ENCODE assay signal across 1 cellular context in the genomic region with DNA sequence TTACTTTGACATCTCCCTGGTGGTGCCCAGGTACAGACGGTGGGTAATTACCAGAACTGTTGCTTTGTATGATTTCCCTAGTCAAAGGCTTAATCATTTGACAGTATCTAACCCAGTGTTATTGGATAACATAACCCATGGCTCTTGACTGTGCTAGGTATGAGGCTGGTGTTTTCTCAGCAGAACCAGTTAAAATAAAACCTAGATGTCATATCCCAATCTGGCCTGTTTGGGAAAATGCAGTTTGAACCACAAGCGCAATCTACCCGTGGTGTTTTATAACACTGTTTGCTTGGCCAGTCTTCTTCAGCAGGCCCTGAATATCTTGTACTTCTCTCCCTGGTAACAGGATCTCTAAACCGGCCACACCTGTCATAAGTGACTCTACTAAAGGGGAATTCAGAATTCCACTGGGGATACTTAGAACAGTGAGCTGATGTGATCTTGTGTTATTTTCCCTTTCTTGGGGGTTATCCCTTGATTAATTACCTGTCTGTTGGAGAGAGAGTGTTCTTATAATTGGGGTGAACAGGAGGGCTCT.
TF ChIP-seq lines count a peak whose summit lies in the region.

No MANE protein-coding gene starts in this region.

TF ChIP-seq in K562, 482 proteins besides CTCF, POLR2A, EP300 and RAD21:
- TF ChIP-seq NFATC3 (IDR thresholded peaks at IDR 0.05) (no peak), DIDO1 (tag; IDR thresholded peaks at IDR 0.05; ENCODE audit: low read depth) (no peak), CTBP1 (IDR thresholded peaks at IDR 0.05; ENCODE audit: borderline replicate concordance) (no peak), TEAD2 (tag; IDR thresholded peaks at IDR 0.05) (no peak), ZBTB17 (CRISPR knock-in tag; IDR thresholded peaks at IDR 0.05) (no peak)
- TF ChIP-seq, protein P1, sequence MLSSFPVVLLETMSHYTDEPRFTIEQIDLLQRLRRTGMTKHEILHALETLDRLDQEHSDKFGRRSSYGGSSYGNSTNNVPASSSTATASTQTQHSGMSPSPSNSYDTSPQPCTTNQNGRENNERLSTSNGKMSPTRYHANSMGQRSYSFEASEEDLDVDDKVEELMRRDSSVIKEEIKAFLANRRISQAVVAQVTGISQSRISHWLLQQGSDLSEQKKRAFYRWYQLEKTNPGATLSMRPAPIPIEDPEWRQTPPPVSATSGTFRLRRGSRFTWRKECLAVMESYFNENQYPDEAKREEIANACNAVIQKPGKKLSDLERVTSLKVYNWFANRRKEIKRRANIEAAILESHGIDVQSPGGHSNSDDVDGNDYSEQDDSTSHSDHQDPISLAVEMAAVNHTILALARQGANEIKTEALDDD (IDR thresholded peaks at IDR 0.05), result 0 out of 2 replicates have a peak, but pooled peaks have one; percentile 27
- TF ChIP-seq, protein P2, sequence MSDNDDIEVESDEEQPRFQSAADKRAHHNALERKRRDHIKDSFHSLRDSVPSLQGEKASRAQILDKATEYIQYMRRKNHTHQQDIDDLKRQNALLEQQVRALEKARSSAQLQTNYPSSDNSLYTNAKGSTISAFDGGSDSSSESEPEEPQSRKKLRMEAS (CRISPR knock-in tag; IDR thresholded peaks at IDR 0.05), result no peak
- TF ChIP-seq, protein P3, sequence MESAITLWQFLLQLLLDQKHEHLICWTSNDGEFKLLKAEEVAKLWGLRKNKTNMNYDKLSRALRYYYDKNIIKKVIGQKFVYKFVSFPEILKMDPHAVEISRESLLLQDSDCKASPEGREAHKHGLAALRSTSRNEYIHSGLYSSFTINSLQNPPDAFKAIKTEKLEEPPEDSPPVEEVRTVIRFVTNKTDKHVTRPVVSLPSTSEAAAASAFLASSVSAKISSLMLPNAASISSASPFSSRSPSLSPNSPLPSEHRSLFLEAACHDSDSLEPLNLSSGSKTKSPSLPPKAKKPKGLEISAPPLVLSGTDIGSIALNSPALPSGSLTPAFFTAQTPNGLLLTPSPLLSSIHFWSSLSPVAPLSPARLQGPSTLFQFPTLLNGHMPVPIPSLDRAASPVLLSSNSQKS (CRISPR knock-in tag; IDR thresholded peaks at IDR 0.05), result no peak
